ENCODE assay signal across 8 cellular contexts in the genomic region with DNA sequence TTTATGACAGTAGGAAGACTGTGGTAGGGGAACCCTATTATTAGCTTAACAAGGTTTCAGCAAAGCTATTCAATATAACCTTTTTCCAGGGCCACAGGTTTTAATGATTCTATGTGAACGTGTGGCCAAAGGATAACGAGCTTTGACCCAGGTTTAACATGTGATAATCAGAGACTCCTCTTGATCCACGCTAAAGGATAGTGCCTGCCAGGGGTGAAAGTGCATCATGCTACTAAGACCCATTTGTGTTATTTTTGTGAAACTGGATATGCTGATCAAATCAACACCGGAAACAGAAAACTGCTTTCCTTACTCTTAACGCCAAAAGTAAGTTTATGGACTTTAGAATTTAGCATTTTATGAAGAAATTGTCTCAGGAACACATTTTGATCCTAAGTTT. TPM values are rescaled to one million over a fixed set of nuclear protein-coding genes. Genes with fewer than 3 reads are reported as not detected.
A peak's percentile ranks its signal among the peaks of the same experiment; 100 is the strongest.
DNase-seq lines count a peak whose midpoint lies in the region; ATAC-seq and TF ChIP-seq lines count a peak whose summit lies in the region.

No MANE protein-coding gene starts in this region.

- H3K4me1 Mint-ChIP-seq in progenitor cell of endocrine pancreas (ENCODE audit: low read depth): peaks cover 37% of the 10 kb centered on the region

- H3K4me1 ChIP-seq in DOHH2 (ENCODE audit: control insufficient read depth, low read length): peaks cover 44% of the 10 kb centered on the region
- peaks cover 16% of the 10 kb centered on the region for H3K4me1 ChIP-seq in RWPE2 (ENCODE audit: insufficient read depth, poor library complexity, severe bottlenecking)
- peaks cover 0 to 2% of the 10 kb centered on the region in 2 donors for H3K4me1 ChIP-seq in esophagus (ENCODE audit: control insufficient read depth in 2 of 2, insufficient read depth in 2 of 2, low read length in 1 of 2)

- intact Hi-C loops in posterior cingulate gyrus (cut with DNase I): loop anchor here (2.0 to 5.0 kb wide), 3 partner anchors 71 to 313 kb away; partner anchors contain the start of gene WSB2

- H3F3A ChIP-seq in DOHH2 (ENCODE audit: control insufficient read depth, insufficient read depth): peaks cover 7% of the 10 kb centered on the region; the same call in 1 of the 2 replicates

- H3K79me2 ChIP-seq in DOHH2 (ENCODE audit: control insufficient read depth, low read length): peaks cover 46% of the 10 kb centered on the region

- no peaks in the 10 kb centered on the region for H3K36me3 Mint-ChIP-seq in progenitor cell of endocrine pancreas (ENCODE audit: insufficient read depth)

- peaks cover 9% of the 10 kb centered on the region for H3K27me3 Mint-ChIP-seq in progenitor cell of endocrine pancreas

- H3K36me3 ChIP-seq in DOHH2 (ENCODE audit: control insufficient read depth, low read length) (no peaks in the 10 kb centered on the region), RWPE2 (ENCODE audit: low read depth) (0 out of 2 replicates have a peak, but pooled peaks cover under 1% of the 10 kb centered on the region), esophagus (ENCODE audit: control insufficient read depth in 2 of 2, insufficient read depth in 2 of 2, low read length in 1 of 2) (no peaks in the 10 kb centered on the region)

- H3K27ac ChIP-seq in DOHH2 (ENCODE audit: low read depth, low read length) (no peak overlapping the region), RWPE2 (ENCODE audit: poor library complexity, severe bottlenecking) (peak overlapping the region; percentile 23), esophagus (ENCODE audit: low read depth in 2 of 2, low read length in 1 of 2) (peak overlapping the region in 1 of 2 donors; percentile 95)

- TF ChIP-seq CTCF in DOHH2 (IDR thresholded peaks at IDR 0.05; ENCODE audit: low read depth, low read length, poor library complexity, severe bottlenecking): no peak
- no peak for TF ChIP-seq CTCF in RWPE2 (IDR thresholded peaks at IDR 0.05; ENCODE audit: poor library complexity, severe bottlenecking)
- TF ChIP-seq CTCF in progenitor cell of endocrine pancreas (IDR thresholded peaks at IDR 0.05; ENCODE audit: unreplicated experiment): no peak

- peak overlapping the region; percentile 94 for H3K4me3 ChIP-seq in DOHH2 (ENCODE audit: low read length)
- H3K4me3 ChIP-seq in RWPE2 (ENCODE audit: severe bottlenecking): peak overlapping the region; percentile 80
- H3K4me3 ChIP-seq in esophagus (ENCODE audit: low read depth in 1 of 2, low read length in 2 of 2): peak overlapping the region; percentile 58 to 81

- no peaks in the 10 kb centered on the region for H3K9me3 Mint-ChIP-seq in progenitor cell of endocrine pancreas (ENCODE audit: low read depth)

- peak overlapping the region; percentile 90 for H3K4me2 ChIP-seq in DOHH2 (ENCODE audit: low read length)

- no peak for DNase-seq in RWPE2 (ENCODE audit: low spot score)
- DNase-seq in progenitor cell of endocrine pancreas (ENCODE audit: low spot score, unreplicated experiment): no peak
- no peak for DNase-seq in mesenteric fat pad (ENCODE audit: low spot score)
- no peak for DNase-seq in posterior cingulate gyrus

- peaks cover 16% of the 10 kb centered on the region for H3K27me3 ChIP-seq in DOHH2 (ENCODE audit: control insufficient read depth, low read length)
- no peaks in the 10 kb centered on the region for H3K27me3 ChIP-seq in RWPE2 (ENCODE audit: insufficient read depth, poor library complexity, severe bottlenecking)
- H3K27me3 ChIP-seq in esophagus (ENCODE audit: control insufficient read depth in 1 of 2, insufficient read depth in 2 of 2, low read length in 2 of 2): no peaks in the 10 kb centered on the region

- H3K4me3 Mint-ChIP-seq in progenitor cell of endocrine pancreas (ENCODE audit: low read depth): peak overlapping the region; percentile 88

- WGBS in esophagus, 2 donors: 58 to 59% methylated on average over 5 of the region's 5 CpGs

- H4K20me1 ChIP-seq in DOHH2 (ENCODE audit: control insufficient read depth, insufficient read depth, low read depth, low read length): 0 out of 2 replicates have a peak, but pooled peaks cover 4% of the 10 kb centered on the region

- no peaks in the 10 kb centered on the region for H3K9me3 ChIP-seq in DOHH2 (ENCODE audit: control insufficient read depth, insufficient read depth, low read length)
- H3K9me3 ChIP-seq in RWPE2 (ENCODE audit: severe bottlenecking): no peaks in the 10 kb centered on the region
- H3K9me3 ChIP-seq in esophagus (ENCODE audit: control insufficient read depth in 2 of 2, insufficient read depth in 1 of 2, low read depth in 1 of 2, low read length in 1 of 2): no peaks in the 10 kb centered on the region

- H3K9me2 ChIP-seq in DOHH2 (replicated peaks; ENCODE audit: control insufficient read depth, low read length): no peaks in the 10 kb centered on the region

- H3K27ac Mint-ChIP-seq in progenitor cell of endocrine pancreas: peak overlapping the region; percentile 97

- ATAC-seq in RWPE2 (ENCODE audit: low read depth) (no peak), GM21619 (IDR thresholded peaks at IDR 0.05; ENCODE audit: unreplicated experiment) (no peak), HG03196 (IDR thresholded peaks at IDR 0.05; ENCODE audit: unreplicated experiment) (no peak)

RNA-seq across cellular contexts. Expression of gene TAOK3, which starts 0.9 kb away (rescaled TPM):
- 10 to 100 TPM; 11.3 to 12.2 TPM for polyA plus RNA-seq in esophagus
- total RNA-seq in progenitor cell of endocrine pancreas (10.8 and 14.7 TPM in 2 replicates), mesenteric fat pad (42.9 TPM)

RNA-seq across cellular contexts. Expression of gene SUDS3, which starts 2.7 kb away (rescaled TPM):
- polyA plus RNA-seq in esophagus: 10 to 100 TPM; 13.0 to 13.8 TPM
- total RNA-seq in progenitor cell of endocrine pancreas: 57.8 and 62.2 TPM in 2 replicates
- total RNA-seq in mesenteric fat pad: 22.7 TPM
